In genomic region chr18:34947711-34948125, GRCh38 we compare ENCODE assay signal across 14 cellular contexts.
DNase-seq lines count a peak whose midpoint lies in the region; ATAC-seq and TF ChIP-seq lines count a peak whose summit lies in the region.
"Had no signal": no experiment of that assay in that cellular context is flagged by ENCODE, and none has a peak within 500 bp of the region (broad histone marks: within the 10 kb centered on the region; RNA-seq: fewer than 3 reads in every experiment).

No MANE protein-coding gene starts in this region.

- H3K36me3 Mint-ChIP-seq in MCF 10A (ENCODE audit: insufficient read depth, unreplicated experiment) = no peaks in the 10 kb centered on the region

- CTCF ChIA-PET in MCF 10A (lab: Yijun Ruan, JAX) = interaction anchor here (1.1 kb wide), 1 partner anchor 10 kb away, joined by 3 read pairs; no protein-coding TSS in a partner anchor

- no peak for TF ChIP-seq POLR2A in breast epithelium (IDR thresholded peaks at IDR 0.05)

- DNase-seq in MCF 10A (ENCODE audit: unreplicated experiment) (peak; percentile 33), breast epithelium (ENCODE audit: low spot score in 2 of 2) (no peak), amniotic epithelial cell (ENCODE audit: low read depth) (peak; percentile 79), iris pigment epithelial cell (ENCODE audit: low read depth) (peak; percentile 85), Right ventricle myocardium inferior (ENCODE audit: missing footprints) (no peak), left ventricle myocardium inferior (no peak), activated gamma-delta T cell treated with Interleukin-2 at 50 U/mL for 16 hours (no peak)
- DNase-seq: activated CD4-positive, CD25-positive, alpha-beta regulatory T cell; MG63; NCI-H524 had no signal

- H3K27me3 ChIP-seq in breast epithelium (no peaks in the 10 kb centered on the region), left ventricle myocardium inferior (ENCODE audit: low read depth) (no peaks in the 10 kb centered on the region)
- H3K27me3 ChIP-seq: cardiac muscle cell, esophagus muscularis mucosa, MG63, SJSA1 had no signal

- ATAC-seq in Right ventricle myocardium inferior (no peak), GM19023 (IDR thresholded peaks at IDR 0.05; ENCODE audit: unreplicated experiment) (no peak)

- POLR2A ChIA-PET in MCF 10A (lab: Yijun Ruan, JAX) = interaction anchor here (0.8 kb wide), 2 partner anchors 13 to 99 kb away, joined by 3 read pairs; no protein-coding TSS in a partner anchor

- no peak overlapping the region for H3K27ac Mint-ChIP-seq in MCF 10A (ENCODE audit: low read depth, unreplicated experiment)

- no peak overlapping the region for H3K4me3 ChIP-seq in breast epithelium
- no peak overlapping the region for H3K4me3 ChIP-seq in left ventricle myocardium inferior
- H3K4me3 ChIP-seq: cardiac muscle cell, esophagus muscularis mucosa, MG63, SJSA1 had no signal

- H3K36me3 ChIP-seq in breast epithelium (no peaks in the 10 kb centered on the region), left ventricle myocardium inferior (no peaks in the 10 kb centered on the region)
- H3K36me3 ChIP-seq: cardiac muscle cell, esophagus muscularis mucosa, MG63, SJSA1 had no signal

- H3K9me3 Mint-ChIP-seq in MCF 10A (ENCODE audit: unreplicated experiment) = no peaks in the 10 kb centered on the region

- H3K9me3 ChIP-seq in breast epithelium = no peaks in the 10 kb centered on the region
- no peaks in the 10 kb centered on the region for H3K9me3 ChIP-seq in left ventricle myocardium inferior (replicated peaks)
- H3K9me3 ChIP-seq: esophagus muscularis mucosa, MG63, SJSA1 had no signal

- H3K27me3 Mint-ChIP-seq in MCF 10A (ENCODE audit: insufficient read depth, unreplicated experiment) = peaks cover 8% of the 10 kb centered on the region

- H3K27ac ChIP-seq in breast epithelium (no peak overlapping the region), left ventricle myocardium inferior (replicated peaks) (no peak overlapping the region)
- H3K27ac ChIP-seq: cardiac muscle cell, SJSA1 had no signal

- no peak overlapping the region for H3K4me3 Mint-ChIP-seq in MCF 10A (ENCODE audit: unreplicated experiment)

- H3K4me1 Mint-ChIP-seq in MCF 10A (ENCODE audit: insufficient read depth, unreplicated experiment) = no peaks in the 10 kb centered on the region

- TF ChIP-seq CTCF in MCF 10A (IDR thresholded peaks at IDR 0.05; ENCODE audit: unreplicated experiment) (no peak), breast epithelium (IDR thresholded peaks at IDR 0.05) (no peak), left ventricle myocardium inferior (IDR thresholded peaks at IDR 0.05; ENCODE audit: borderline replicate concordance) (no peak)

- intact Hi-C loops in MCF 10A (cut with micrococcal nuclease) = no loop called here
- intact Hi-C loops in breast epithelium (cut with DNase I; ENCODE audit: low total_unique reads) = no loop called here
- intact Hi-C loops in Right ventricle myocardium inferior (cut with DNase I) = no loop called here
- intact Hi-C loops in left ventricle myocardium inferior (cut with micrococcal nuclease) = no loop called here

- H3K4me1 ChIP-seq in breast epithelium = no peaks in the 10 kb centered on the region
- peaks cover 9% of the 10 kb centered on the region for H3K4me1 ChIP-seq in left ventricle myocardium inferior

- BruUV-seq in MCF 10A (replicated peaks; lab: Mats Ljungman, UMichigan) = no TSS peak

Comparison
In these comparisons a context has a peak if more than half of its experiments do, and no peak if none do; other contexts are left out.
1. DNase-seq: peak in MCF 10A (single experiment), amniotic epithelial cell (single experiment) and iris pigment epithelial cell (single experiment); none in breast epithelium (0 of 2), Right ventricle myocardium inferior (single experiment), left ventricle myocardium inferior (single experiment) and activated gamma-delta T cell treated with Interleukin-2 at 50 U/mL for 16 hours (single experiment).